15 cellular contexts compared by ENCODE assay signal in the genomic region with DNA sequence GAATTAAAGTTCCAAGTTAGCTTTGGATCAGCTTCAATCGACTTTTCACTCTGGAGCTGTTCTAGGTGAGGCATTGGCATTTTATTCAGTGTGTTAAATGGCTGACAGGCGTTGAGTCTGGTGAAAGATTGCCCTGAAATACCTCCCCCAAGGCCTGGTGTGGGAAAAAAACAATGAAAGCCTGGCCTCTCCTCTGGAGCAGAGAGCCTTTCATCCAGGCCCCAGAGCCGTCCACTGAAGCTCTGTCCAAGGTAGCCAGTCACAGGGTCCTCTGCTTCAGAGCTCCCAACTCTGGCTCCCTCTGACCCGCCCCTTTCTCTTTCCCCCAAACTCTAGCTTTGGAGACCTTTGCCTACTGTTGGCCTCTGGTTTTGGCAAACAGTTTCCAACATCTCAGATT.
DNase-seq lines count a peak whose midpoint lies in the region; ATAC-seq and TF ChIP-seq lines count a peak whose summit lies in the region.
"Had no signal": no experiment of that assay in that cellular context is flagged by ENCODE, and none has a peak within 500 bp of the region (broad histone marks: within the 10 kb centered on the region; RNA-seq: fewer than 3 reads in every experiment).

No MANE protein-coding gene starts in this region.

- no peak overlapping the region for H3K27ac ChIP-seq in HEK293 (ENCODE audit: extremely low read depth, low read depth, low read length)

- peaks cover 4% of the 10 kb centered on the region for H3K9me3 Mint-ChIP-seq in progenitor cell of endocrine pancreas (ENCODE audit: low read depth)

- ATAC-seq in GM18867 (IDR thresholded peaks at IDR 0.05; ENCODE audit: unreplicated experiment) (no peak), GM18520 (IDR thresholded peaks at IDR 0.05; ENCODE audit: unreplicated experiment) (no peak)

- DNase-seq in astrocyte of the hippocampus (ENCODE audit: low read depth, low spot score) (peak; percentile 10), iPS-NIHi7 (ENCODE audit: extremely low spot score) (peak; percentile 75), progenitor cell of endocrine pancreas (ENCODE audit: low spot score, unreplicated experiment) (peak; percentile 22), NCI-H2171 (lab: John Stamatoyannopoulos, UW) (no peak)
- DNase-seq: BE2C; CD4-positive, alpha-beta T cell; IMR-90; NCI-H1417; NCI-H1930; NCI-H446; OCI-M1; RPMI8226 had no signal

- TF ChIP-seq CTCF in HEK293 (tag by site-specific recombination; IDR thresholded peaks at IDR 0.05) (no peak), progenitor cell of endocrine pancreas (IDR thresholded peaks at IDR 0.05; ENCODE audit: unreplicated experiment) (no peak)

- no peaks in the 10 kb centered on the region for H3K36me3 ChIP-seq in HEK293 (ENCODE audit: control insufficient read depth in 2 of 2, insufficient read depth in 1 of 2, low read length in 2 of 2)
- H3K36me3 ChIP-seq: BE2C had no signal

- no peaks in the 10 kb centered on the region for H3K4me1 ChIP-seq in HEK293 (ENCODE audit: control insufficient read depth, insufficient read depth, low read length)
- H3K4me1 ChIP-seq: BE2C had no signal

- POLR2A ChIA-PET in HEK293 (lab: Yijun Ruan, JAX) = interaction anchor here (1.3 kb wide), 1 partner anchor 9 kb away, joined by 3 read pairs; no protein-coding TSS in a partner anchor

- no peaks in the 10 kb centered on the region for H3K4me1 Mint-ChIP-seq in progenitor cell of endocrine pancreas (ENCODE audit: low read depth)

- no peak overlapping the region for H3K4me3 ChIP-seq in HEK293 (ENCODE audit: low read depth, low read length)

- CTCF ChIA-PET in HEK293 (lab: Yijun Ruan, JAX) = interaction anchor here (0.9 kb wide), 1 partner anchor 13 kb away, joined by 4 read pairs; no protein-coding TSS in a partner anchor

- no peaks in the 10 kb centered on the region; the same call in 1 of the 2 replicates for H3K9me3 ChIP-seq in HEK293 (ENCODE audit: control insufficient read depth, insufficient read depth, low read depth, low read length)
- H3K9me3 ChIP-seq: BE2C had no signal

- no peak overlapping the region for H3K4me3 Mint-ChIP-seq in progenitor cell of endocrine pancreas (ENCODE audit: low read depth)
- H3K4me3 Mint-ChIP-seq: CD4-positive, alpha-beta T cell had no signal

- peak overlapping the region; percentile 49 for H3K27ac Mint-ChIP-seq in progenitor cell of endocrine pancreas
- H3K27ac Mint-ChIP-seq: CD4-positive, alpha-beta T cell had no signal

- H3K27me3 Mint-ChIP-seq in progenitor cell of endocrine pancreas = peaks cover 13% of the 10 kb centered on the region

- no peaks in the 10 kb centered on the region for H3K36me3 Mint-ChIP-seq in progenitor cell of endocrine pancreas (ENCODE audit: insufficient read depth)

TF ChIP-seq in HEK293, 187 proteins besides CTCF, POLR2A, EP300 and RAD21:
- TF ChIP-seq ZNF701 (tag by site-specific recombination; IDR thresholded peaks at IDR 0.05) = no peak
- TF ChIP-seq, protein P1, sequence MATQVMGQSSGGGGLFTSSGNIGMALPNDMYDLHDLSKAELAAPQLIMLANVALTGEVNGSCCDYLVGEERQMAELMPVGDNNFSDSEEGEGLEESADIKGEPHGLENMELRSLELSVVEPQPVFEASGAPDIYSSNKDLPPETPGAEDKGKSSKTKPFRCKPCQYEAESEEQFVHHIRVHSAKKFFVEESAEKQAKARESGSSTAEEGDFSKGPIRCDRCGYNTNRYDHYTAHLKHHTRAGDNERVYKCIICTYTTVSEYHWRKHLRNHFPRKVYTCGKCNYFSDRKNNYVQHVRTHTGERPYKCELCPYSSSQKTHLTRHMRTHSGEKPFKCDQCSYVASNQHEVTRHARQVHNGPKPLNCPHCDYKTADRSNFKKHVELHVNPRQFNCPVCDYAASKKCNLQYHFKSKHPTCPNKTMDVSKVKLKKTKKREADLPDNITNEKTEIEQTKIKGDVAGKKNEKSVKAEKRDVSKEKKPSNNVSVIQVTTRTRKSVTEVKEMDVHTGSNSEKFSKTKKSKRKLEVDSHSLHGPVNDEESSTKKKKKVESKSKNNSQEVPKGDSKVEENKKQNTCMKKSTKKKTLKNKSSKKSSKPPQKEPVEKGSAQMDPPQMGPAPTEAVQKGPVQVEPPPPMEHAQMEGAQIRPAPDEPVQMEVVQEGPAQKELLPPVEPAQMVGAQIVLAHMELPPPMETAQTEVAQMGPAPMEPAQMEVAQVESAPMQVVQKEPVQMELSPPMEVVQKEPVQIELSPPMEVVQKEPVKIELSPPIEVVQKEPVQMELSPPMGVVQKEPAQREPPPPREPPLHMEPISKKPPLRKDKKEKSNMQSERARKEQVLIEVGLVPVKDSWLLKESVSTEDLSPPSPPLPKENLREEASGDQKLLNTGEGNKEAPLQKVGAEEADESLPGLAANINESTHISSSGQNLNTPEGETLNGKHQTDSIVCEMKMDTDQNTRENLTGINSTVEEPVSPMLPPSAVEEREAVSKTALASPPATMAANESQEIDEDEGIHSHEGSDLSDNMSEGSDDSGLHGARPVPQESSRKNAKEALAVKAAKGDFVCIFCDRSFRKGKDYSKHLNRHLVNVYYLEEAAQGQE (tag by site-specific recombination; IDR thresholded peaks at IDR 0.05) = peak; percentile 90
TF ChIP-seq in HEK293: peak in this region for 1.
